In genomic region chr13:75705395-75705794, GRCh38 we compare ENCODE assay signal across 12 cellular contexts.
DNase-seq lines count a peak whose midpoint lies in the region; ATAC-seq, FAIRE-seq and TF ChIP-seq lines count a peak whose summit lies in the region.
"Had no signal": no experiment of that assay in that cellular context is flagged by ENCODE, and none has a peak within 500 bp of the region (broad histone marks: within the 10 kb centered on the region; RNA-seq: fewer than 3 reads in every experiment).

No MANE protein-coding gene starts in this region.

- H3K4me1 ChIP-seq in astrocyte (ENCODE audit: insufficient read depth, low read length): peaks cover 23% of the 10 kb centered on the region

- peaks cover 52% of the 10 kb centered on the region for H4K20me1 ChIP-seq in astrocyte (ENCODE audit: insufficient read depth, low read length)

- TF ChIP-seq CTCF in 22Rv1 (IDR thresholded peaks at IDR 0.05) (no peak), HFFc6 (IDR thresholded peaks at IDR 0.05) (no peak), astrocyte (IDR thresholded peaks at IDR 0.05; ENCODE audit: insufficient read depth, low read depth, low read length) (no peak)

- no peak overlapping the region for H3K4me3 ChIP-seq in astrocyte (ENCODE audit: insufficient read depth, low read depth, low read length)

- DNase-seq in HFFc6: peak; percentile 70
- peak; percentile 93 for DNase-seq in astrocyte (ENCODE audit: low read depth)
- DNase-seq in left colon: no peak
- DNase-seq in anterior cingulate cortex (lab: John Stamatoyannopoulos, UW): no peak
- DNase-seq in NCI-H1105 treated with DMSO at 0.1 percent for 48 hours (lab: John Stamatoyannopoulos, UW): no peak
- DNase-seq in sciatic nerve (ENCODE audit: low spot score): no peak
- DNase-seq in KBM-7: no peak
- DNase-seq: activated naive CD8-positive, alpha-beta T cell treated with anti-CD3 and anti-CD28 coated beads, Interleukin-2, amount 10 ng/mL, durations not matched to agents 7 days and 5 days; NCI-H146; stimulated activated CD4-positive, alpha-beta T cell treated with anti-CD3 and anti-CD28 coated beads, Interleukin-2, amount 100 ng/mL, for 24 hours had no signal

- peak overlapping the region; percentile 60 for H3K27ac ChIP-seq in 22Rv1
- H3K27ac ChIP-seq in astrocyte (ENCODE audit: low read depth, low read length): peak overlapping the region; percentile 93

- in situ Hi-C loops in KBM-7 (cut with MboI; ENCODE audit: low pct_unique_long_range_greater_than_20kb, low sequenced_read_pairs): no loop called here

- H3K36me3 Mint-ChIP-seq in HFFc6 (ENCODE audit: low read depth) (peaks cover 46% of the 10 kb centered on the region), astrocyte (ENCODE audit: low read depth, unreplicated experiment) (peaks cover 2% of the 10 kb centered on the region)

- H3K4me1 Mint-ChIP-seq in HFFc6 (ENCODE audit: low read depth) (peaks cover 75% of the 10 kb centered on the region), astrocyte (ENCODE audit: low read depth, unreplicated experiment) (peaks cover 13% of the 10 kb centered on the region)

- no peaks in the 10 kb centered on the region for H3K27me3 ChIP-seq in astrocyte (ENCODE audit: insufficient read depth, low read length)

- H3K27me3 Mint-ChIP-seq in HFFc6 (ENCODE audit: insufficient read depth) (peaks cover 9% of the 10 kb centered on the region), astrocyte (ENCODE audit: low read depth, unreplicated experiment) (no peaks in the 10 kb centered on the region)
- H3K27me3 Mint-ChIP-seq: activated naive CD8-positive, alpha-beta T cell treated with anti-CD3 and anti-CD28 coated beads, Interleukin-2, amount 10 ng/mL, durations not matched to agents 7 days and 5 days; CD4-positive, alpha-beta memory T cell had no signal

- H3K9ac ChIP-seq in astrocyte (ENCODE audit: low read length): peak overlapping the region; percentile 72

- H3K4me3 Mint-ChIP-seq in HFFc6 (peak overlapping the region; percentile 62), astrocyte (ENCODE audit: unreplicated experiment) (no peak overlapping the region)
- H3K4me3 Mint-ChIP-seq: activated naive CD8-positive, alpha-beta T cell treated with anti-CD3 and anti-CD28 coated beads, Interleukin-2, amount 10 ng/mL, durations not matched to agents 7 days and 5 days had no signal

- peaks cover 82% of the 10 kb centered on the region for H3K79me2 ChIP-seq in astrocyte (ENCODE audit: insufficient read depth, low read length)

- H2AFZ ChIP-seq in astrocyte (ENCODE audit: low read depth, low read length): no peak overlapping the region

- peak overlapping the region; percentile 60 for H3K4me2 ChIP-seq in astrocyte (ENCODE audit: low read length)

- peak; percentile 74 for ATAC-seq in left colon
- ATAC-seq in sciatic nerve: no peak

- no peaks in the 10 kb centered on the region for H3K36me3 ChIP-seq in astrocyte (ENCODE audit: insufficient read depth, low read length)

- intact Hi-C loops in left colon (cut with DNase I, micrococcal nuclease): no loop called here
- intact Hi-C loops in sciatic nerve (cut with DNase I): no loop called here

- peak; percentile 67 for FAIRE-seq in astrocyte (lab: Jason Lieb, UNC)

- peak overlapping the region; percentile 85 for H3K27ac Mint-ChIP-seq in HFFc6
- peak overlapping the region; percentile 85 for H3K27ac Mint-ChIP-seq in astrocyte (ENCODE audit: unreplicated experiment)
- H3K27ac Mint-ChIP-seq: activated naive CD8-positive, alpha-beta T cell treated with anti-CD3 and anti-CD28 coated beads, Interleukin-2, amount 10 ng/mL, durations not matched to agents 7 days and 5 days had no signal

- H3K9me3 ChIP-seq in astrocyte (ENCODE audit: insufficient read depth, low read depth, low read length): no peaks in the 10 kb centered on the region

- H3K9me3 Mint-ChIP-seq in HFFc6: no peaks in the 10 kb centered on the region
- no peaks in the 10 kb centered on the region for H3K9me3 Mint-ChIP-seq in astrocyte (ENCODE audit: unreplicated experiment)
- H3K9me3 Mint-ChIP-seq: activated naive CD8-positive, alpha-beta T cell treated with anti-CD3 and anti-CD28 coated beads, Interleukin-2, amount 10 ng/mL, durations not matched to agents 7 days and 5 days had no signal

Comparison
In these comparisons a context has a peak if more than half of its experiments do, and no peak if none do; other contexts are left out.
1. DNase-seq: peak in HFFc6 (single experiment) and astrocyte (single experiment); none in left colon (0 of 2), anterior cingulate cortex (0 of 58), NCI-H1105 treated with DMSO at 0.1 percent for 48 hours (single experiment), sciatic nerve (single experiment) and KBM-7 (single experiment).